24 cellular contexts compared by ENCODE assay signal in the genomic region with DNA sequence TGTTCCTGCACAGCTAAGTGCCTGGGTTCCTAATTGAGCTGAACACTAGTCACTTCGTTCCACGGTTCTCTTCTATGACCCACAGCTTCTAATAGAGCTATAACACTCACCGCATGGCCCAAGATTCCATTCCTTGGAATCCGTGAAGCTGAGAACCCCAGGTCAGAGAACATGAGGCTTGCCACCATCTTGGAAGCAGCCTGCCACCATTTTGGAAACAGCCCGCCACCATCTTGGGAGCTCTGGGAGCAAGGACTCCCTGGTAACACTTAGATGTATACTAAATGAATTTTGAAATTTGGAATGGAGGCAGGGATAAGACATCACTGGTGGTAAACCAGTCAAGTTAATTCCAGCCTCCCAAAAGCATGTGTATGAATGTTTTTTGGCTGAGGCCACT.
"Had no signal": no experiment of that assay in that cellular context is flagged by ENCODE, and none has a peak within 500 bp of the region (broad histone marks: within the 10 kb centered on the region; RNA-seq: fewer than 3 reads in every experiment).

No MANE protein-coding gene starts in this region.

- ATAC-seq: HepG2, Panc1, PC-3, Right ventricle myocardium inferior, SK-N-SH treated with all-trans-retinoic acid at 6 μM for 48 hours had no signal

- H3K27me3 ChIP-seq: SJCRH30 had no signal

- H3K9me3 ChIP-seq: SJCRH30 had no signal

- H3K36me3 ChIP-seq: SJCRH30 had no signal

- FAIRE-seq: HepG2 had no signal

- H3K4me2 ChIP-seq: KMS-11 had no signal

- H3K9ac ChIP-seq: KMS-11 had no signal

- H3K27ac ChIP-seq: KMS-11, SJCRH30 had no signal

- DNase-seq: IMR-90; Kasumi-1; MM.1S; NCI-H1092 treated with DMSO at 0.1 percent for 48 hours; NCI-H1436; NCI-H187; NCI-H2029; NCI-H2081 treated with DMSO at 0.1 percent for 48 hours; NCI-H2171; NCI-H226; NCI-H446; NCI-H510A; NCI-H524 treated with DMSO at 0.1 percent for 48 hours; NCI-H69; NCI-H774; NK-92 treated with Interleukin-12 subunit alpha and Interleukin-12 subunit beta, amount 100 ng/mL, for 24 hours; PC-3; SHP77 treated with DMSO at 0.1 percent for 48 hours; SJCRH30 had no signal

- H3K4me3 ChIP-seq: SJCRH30 had no signal
